ENCODE assay signal across 19 cellular contexts in genomic region chr12:112577473-112578334, GRCh38.
DNase-seq lines count a peak whose midpoint lies in the region; ATAC-seq and TF ChIP-seq lines count a peak whose summit lies in the region.
"Had no signal": no experiment of that assay in that cellular context is flagged by ENCODE, and none has a peak within 500 bp of the region (broad histone marks: within the 10 kb centered on the region; RNA-seq: fewer than 3 reads in every experiment).

No MANE protein-coding gene starts in this region.

- intact Hi-C loops in dorsolateral prefrontal cortex (cut with DNase I) = no loop called here

- peak overlapping the region; percentile 81 for H3K27ac Mint-ChIP-seq in WTC11
- H3K27ac Mint-ChIP-seq: activated CD4-positive, alpha-beta memory T cell treated with anti-CD3 and anti-CD28 coated beads for 36 hours; CD8-positive, alpha-beta T cell; stimulated activated naive CD8-positive, alpha-beta T cell treated with anti-CD3 and anti-CD28 coated beads, Interleukin-15, amount 100 ng/mL, for 72 hours had no signal

- ATAC-seq in WTC11 = peak; percentile 86
- ATAC-seq: CD8-positive, alpha-beta T cell; stimulated activated naive CD8-positive, alpha-beta T cell treated with anti-CD3 and anti-CD28 coated beads, Interleukin-15, amount 100 ng/mL, for 72 hours had no signal

- no peaks in the 10 kb centered on the region for H3K4me1 ChIP-seq in mesodermal cell (ENCODE audit: control insufficient read depth, insufficient read depth, low read length, poor library complexity, severe bottlenecking)

- 32 to 50% methylated on average over 2 to 3 of the region's 4 CpGs for WGBS in mesodermal cell (ENCODE audit: insufficient coverage in 2 of 2), 2 experiments

- H3K36me3 ChIP-seq in mesodermal cell (ENCODE audit: control insufficient read depth, insufficient read depth, low read length) = no peaks in the 10 kb centered on the region
- H3K36me3 ChIP-seq: neutrophil, tibial nerve had no signal

- no peaks in the 10 kb centered on the region for H3K36me3 Mint-ChIP-seq in WTC11
- H3K36me3 Mint-ChIP-seq: activated CD4-positive, alpha-beta memory T cell treated with anti-CD3 and anti-CD28 coated beads for 36 hours; CD8-positive, alpha-beta T cell had no signal

- peaks cover 32% of the 10 kb centered on the region for H3K4me1 Mint-ChIP-seq in WTC11
- H3K4me1 Mint-ChIP-seq: stimulated activated naive CD8-positive, alpha-beta T cell treated with anti-CD3 and anti-CD28 coated beads, Interleukin-15, amount 100 ng/mL, for 72 hours had no signal

- CTCF ChIA-PET in WTC11 (lab: Charles Lee) = interaction anchor here (0.7 to 1.5 kb wide), 3 partner anchors 13 to 415 kb away, joined by 3 to 4 read pairs (median 3); no protein-coding TSS in a partner anchor

- H3K4me3 Mint-ChIP-seq in WTC11 = peak overlapping the region; percentile 34; the same call in 1 of the 2 replicates
- H3K4me3 Mint-ChIP-seq: activated CD4-positive, alpha-beta memory T cell treated with anti-CD3 and anti-CD28 coated beads for 36 hours; CD8-positive, alpha-beta T cell; stimulated activated naive CD8-positive, alpha-beta T cell treated with anti-CD3 and anti-CD28 coated beads, Interleukin-15, amount 100 ng/mL, for 72 hours had no signal

- H3K9me3 Mint-ChIP-seq in WTC11 = peaks cover 4% of the 10 kb centered on the region; the same call in 1 of the 2 replicates
- H3K9me3 Mint-ChIP-seq: activated CD4-positive, alpha-beta memory T cell treated with anti-CD3 and anti-CD28 coated beads for 36 hours; CD8-positive, alpha-beta T cell; stimulated activated naive CD8-positive, alpha-beta T cell treated with anti-CD3 and anti-CD28 coated beads, Interleukin-15, amount 100 ng/mL, for 72 hours had no signal

- H3K27ac ChIP-seq in mesodermal cell (ENCODE audit: low read depth, low read length, severe bottlenecking) (peak overlapping the region; percentile 71), dorsolateral prefrontal cortex (no peak overlapping the region)
- H3K27ac ChIP-seq: neutrophil, PC-9, tibial nerve had no signal

- peak; percentile 23 for DNase-seq in GM20000 (ENCODE audit: low spot score)
- DNase-seq in NCI-H1417 treated with DMSO at 0.1 percent for 48 hours (lab: John Stamatoyannopoulos, UW) = peak; percentile 9
- DNase-seq in WTC11 (ENCODE audit: low spot score) = peak; percentile 38
- no peak for DNase-seq in pons (ENCODE audit: low spot score)
- no peak for DNase-seq in Ammon's horn (ENCODE audit: low spot score)
- no peak for DNase-seq in dorsolateral prefrontal cortex
- DNase-seq: activated CD4-positive, alpha-beta memory T cell treated with anti-CD3 and anti-CD28 coated beads for 36 hours; activated naive CD4-positive, alpha-beta T cell; activated T-cell treated with anti-CD3 and anti-CD28 coated beads for 4 hours; CD8-positive, alpha-beta T cell; head of caudate nucleus; Karpas-422; PC-9; small intestine; stimulated activated CD4-positive, alpha-beta T cell treated with anti-CD3 and anti-CD28 coated beads, Interleukin-4, amount 100 ng/mL, for 24 hours; stimulated activated naive CD8-positive, alpha-beta T cell treated with anti-CD3 and anti-CD28 coated beads, Interleukin-15, amount 100 ng/mL, for 72 hours had no signal

- H3K4me3 ChIP-seq in mesodermal cell (ENCODE audit: extremely low read depth, insufficient read depth, low read length, poor library complexity, severe bottlenecking) (no peak overlapping the region), dorsolateral prefrontal cortex (no peak overlapping the region)
- H3K4me3 ChIP-seq: PC-9, tibial nerve had no signal

- H3K27me3 Mint-ChIP-seq in WTC11 (ENCODE audit: low read depth) = peaks cover 86% of the 10 kb centered on the region

- POLR2A ChIA-PET in WTC11 (lab: Charles Lee) = interaction anchor here (0.5 to 1.4 kb wide), 3 partner anchors 25 to 260 kb away, joined by 3 to 4 read pairs (median 3); no protein-coding TSS in a partner anchor

- H3K27me3 ChIP-seq in dorsolateral prefrontal cortex = peaks cover 0 to 15% (median 0%) of the 10 kb centered on the region in 45 donors

- no peak for TF ChIP-seq CTCF in GM20000 (IDR thresholded peaks at IDR 0.05; ENCODE audit: extremely low read depth, missing control alignments)
- TF ChIP-seq CTCF in WTC11 (IDR thresholded peaks at IDR 0.05) = no peak
- no peak for TF ChIP-seq CTCF in dorsolateral prefrontal cortex (IDR thresholded peaks at IDR 0.05 in 54 of 56, conservative IDR thresholded peaks at IDR 0.05 in 2 of 56; ENCODE audit: low read depth in 1 of 56, partially characterized antibody in 56 of 56)

- H3K9me3 ChIP-seq in mesodermal cell (ENCODE audit: control insufficient read depth, low read length) = no peaks in the 10 kb centered on the region
- H3K9me3 ChIP-seq: neutrophil, tibial nerve had no signal

TF ChIP-seq in WTC11, 78 proteins besides CTCF, POLR2A, EP300 and RAD21 (continues in another document):
- no peak for TF ChIP-seq HMGA2 (CRISPR knock-in tag; IDR thresholded peaks at IDR 0.05)
- peak; percentile 32; the same call in 1 of the 2 replicates for TF ChIP-seq ZNF232 (CRISPR knock-in tag; IDR thresholded peaks at IDR 0.05)
- TF ChIP-seq ETV6 (CRISPR knock-in tag; IDR thresholded peaks at IDR 0.05) = 0 out of 2 replicates have a peak, but pooled peaks have one; percentile 61
- TF ChIP-seq ERG (CRISPR knock-in tag; IDR thresholded peaks at IDR 0.05) = no peak
- no peak for TF ChIP-seq GABPB1 (CRISPR knock-in tag; IDR thresholded peaks at IDR 0.05)
- no peak for TF ChIP-seq ZBTB21 (CRISPR knock-in tag; IDR thresholded peaks at IDR 0.05; ENCODE audit: borderline replicate concordance)
- TF ChIP-seq STAT6 (CRISPR knock-in tag; conservative IDR thresholded peaks at IDR 0.05; ENCODE audit: low read depth) = no peak
- peak; percentile 65; the same call in 1 of the 2 replicates for TF ChIP-seq CREM (CRISPR knock-in tag; IDR thresholded peaks at IDR 0.05)
- TF ChIP-seq TEAD1 (CRISPR knock-in tag; IDR thresholded peaks at IDR 0.05) = peak; percentile 25; the same call in 1 of the 2 replicates
- TF ChIP-seq ZMAT4 (CRISPR knock-in tag; IDR thresholded peaks at IDR 0.05) = no peak
- no peak for TF ChIP-seq ZNF425 (CRISPR knock-in tag; conservative IDR thresholded peaks at IDR 0.05)
- TF ChIP-seq NR3C1 (CRISPR knock-in tag; conservative IDR thresholded peaks at IDR 0.05; ENCODE audit: low read depth) = no peak
- TF ChIP-seq NFE2L1 (CRISPR knock-in tag; IDR thresholded peaks at IDR 0.05) = no peak
- TF ChIP-seq FOXK1 (CRISPR knock-in tag; IDR thresholded peaks at IDR 0.05) = 0 out of 2 replicates have a peak, but pooled peaks have one; percentile 74
- no peak for TF ChIP-seq TP53 (CRISPR knock-in tag; IDR thresholded peaks at IDR 0.05)

Comparison
In these comparisons a context has a peak if more than half of its experiments do, and no peak if none do; other contexts are left out.
1. DNase-seq: peak in GM20000 (single experiment), NCI-H1417 treated with DMSO at 0.1 percent for 48 hours (single experiment) and WTC11 (single experiment); none in pons (single experiment), Ammon's horn (single experiment) and dorsolateral prefrontal cortex (0 of 10).